ENCODE assay signal across 8 cellular contexts in genomic region chr10:102660891-102661613, GRCh38.
A peak's percentile ranks its signal among the peaks of the same experiment; 100 is the strongest.
DNase-seq lines count a peak whose midpoint lies in the region; ATAC-seq lines count a peak whose summit lies in the region.

No MANE protein-coding gene starts in this region.

- peak overlapping the region; percentile 21 for H3K9ac ChIP-seq in NT2/D1 (ENCODE audit: insufficient read length, low read depth)

- peaks cover 32% of the 10 kb centered on the region for H3K36me3 ChIP-seq in NT2/D1 (ENCODE audit: insufficient read depth, insufficient read length, low read length)

- DNase-seq in DMS 273 (lab: John Stamatoyannopoulos, UW; ENCODE audit: unreplicated experiment) (peak; percentile 82), DMS 273 treated with DMSO at 0.1 percent for 48 hours (lab: John Stamatoyannopoulos, UW) (no peak), NT2/D1 (ENCODE audit: low read depth, low spot score) (no peak), activated gamma-delta T cell treated with Interleukin-2 at 50 U/mL for 16 hours (peak; percentile 58), iPS-NIHi7 (ENCODE audit: extremely low spot score) (peak; percentile 64), LoVo (ENCODE audit: low spot score) (no peak)
- DNase-seq in stimulated activated CD4-positive, alpha-beta T cell treated with anti-CD3 and anti-CD28 coated beads, Interleukin-4, amount 100 ng/mL, for 4 hours: peak; percentile 37 to 58

- H3K27me3 ChIP-seq in NT2/D1 (ENCODE audit: insufficient read depth, insufficient read length): no peaks in the 10 kb centered on the region

- peaks cover 17% of the 10 kb centered on the region for H3K4me1 ChIP-seq in NT2/D1 (ENCODE audit: insufficient read depth, insufficient read length)

- ATAC-seq in HG02852 (IDR thresholded peaks at IDR 0.05; ENCODE audit: unreplicated experiment): peak; percentile 86

- no peaks in the 10 kb centered on the region for H3K9me3 ChIP-seq in NT2/D1 (ENCODE audit: insufficient read depth, low read length)

- no peak overlapping the region for H3K4me3 ChIP-seq in NT2/D1 (ENCODE audit: insufficient read length, low read depth)

Comparison
In these comparisons a context has a peak if more than half of its experiments do, and no peak if none do; other contexts are left out.
1. DNase-seq: peak in DMS 273 (single experiment), activated gamma-delta T cell treated with Interleukin-2 at 50 U/mL for 16 hours (single experiment), iPS-NIHi7 (single experiment) and stimulated activated CD4-positive, alpha-beta T cell treated with anti-CD3 and anti-CD28 coated beads, Interleukin-4, amount 100 ng/mL, for 4 hours (2 of 2); none in DMS 273 treated with DMSO at 0.1 percent for 48 hours (single experiment), NT2/D1 (single experiment) and LoVo (single experiment).